8 cellular contexts compared by ENCODE assay signal in the genomic region with DNA sequence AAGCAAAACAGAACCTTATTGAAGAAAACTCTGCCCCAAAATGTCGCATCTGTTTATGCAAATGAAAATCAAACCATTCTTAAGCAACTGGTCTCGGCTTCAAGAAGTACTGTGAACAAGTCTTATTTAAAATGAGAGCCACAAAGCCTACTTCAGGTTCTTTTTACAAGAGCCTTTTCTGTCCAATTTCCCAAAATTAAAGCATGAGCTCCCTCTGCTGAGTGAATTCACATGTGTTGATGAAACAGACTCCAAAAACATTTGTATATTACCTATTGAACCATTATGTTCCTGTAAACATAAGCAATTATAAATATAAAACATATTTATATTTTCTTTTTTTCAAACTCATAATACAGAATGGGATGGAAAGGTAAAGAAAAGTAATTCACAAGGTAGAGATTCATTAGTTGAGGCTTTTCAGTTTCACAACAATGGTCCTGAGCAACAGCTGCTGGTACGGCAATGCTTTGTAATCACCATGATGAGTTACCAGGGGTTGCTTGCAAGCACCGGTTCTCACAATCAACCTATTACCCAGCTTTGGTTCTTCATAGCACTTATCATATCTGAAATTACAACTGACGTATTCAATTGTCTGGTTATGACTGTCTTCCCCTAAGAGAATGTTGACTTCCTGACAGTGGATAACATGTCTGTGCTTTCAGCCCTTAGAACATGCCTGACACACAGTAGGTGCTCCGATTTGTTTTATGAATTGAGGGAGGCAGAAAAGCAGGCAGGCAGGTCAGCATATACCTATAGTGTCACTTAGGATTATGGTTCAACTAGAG.
DNase-seq lines count a peak whose midpoint lies in the region; ATAC-seq and TF ChIP-seq lines count a peak whose summit lies in the region.

No MANE protein-coding gene starts in this region.

- H2AFZ ChIP-seq in OCI-LY1 (ENCODE audit: low read length), result no peak overlapping the region

- peak; percentile 86 for DNase-seq in DMS53 (lab: John Stamatoyannopoulos, UW)
- DNase-seq in kidney epithelial cell (ENCODE audit: low read depth), result peak; percentile 39
- peak; percentile 5 to 6 for DNase-seq in thyroid gland
- no peak for DNase-seq in NCI-H1048 (lab: John Stamatoyannopoulos, UW)

- peak overlapping the region; percentile 49 for H3K4me3 ChIP-seq in OCI-LY1 (ENCODE audit: low read depth, low read length, poor library complexity, severe bottlenecking)
- H3K4me3 ChIP-seq in kidney epithelial cell (ENCODE audit: low read depth, low read length), result no peak overlapping the region
- no peak overlapping the region for H3K4me3 ChIP-seq in thyroid gland (replicated peaks in 1 of 3)

- H3K9me2 ChIP-seq in OCI-LY1 (ENCODE audit: low read depth, low read length), result no peaks in the 10 kb centered on the region

- no peaks in the 10 kb centered on the region for H4K20me1 ChIP-seq in OCI-LY1 (ENCODE audit: insufficient read depth, low read length)

- H3K27ac ChIP-seq in OCI-LY1 (ENCODE audit: low read depth, low read length, poor library complexity, severe bottlenecking), result peak overlapping the region; percentile 100
- no peak overlapping the region for H3K27ac ChIP-seq in thyroid gland

- peaks cover 87% of the 10 kb centered on the region for H3K4me1 ChIP-seq in OCI-LY1 (ENCODE audit: insufficient read depth, low read length, severe bottlenecking)
- H3K4me1 ChIP-seq in thyroid gland, result no peaks in the 10 kb centered on the region

- ATAC-seq in HG02798 (IDR thresholded peaks at IDR 0.05; ENCODE audit: poor library complexity, unreplicated experiment) (peak; percentile 53), GM18511 (IDR thresholded peaks at IDR 0.05; ENCODE audit: unreplicated experiment) (no peak)

- H3F3A ChIP-seq in OCI-LY1 (ENCODE audit: insufficient read depth, low read length), result peaks cover 3% of the 10 kb centered on the region; the same call in 1 of the 2 replicates

- H3K4me2 ChIP-seq in OCI-LY1 (ENCODE audit: low read length), result peak overlapping the region; percentile 70

- TF ChIP-seq POLR2A in thyroid gland (IDR thresholded peaks at IDR 0.05), result no peak

- H3K4me1 Mint-ChIP-seq in brain, result peaks cover 21% of the 10 kb centered on the region

- H3K27me3 Mint-ChIP-seq in brain, result peaks cover 2% of the 10 kb centered on the region

- no peaks in the 10 kb centered on the region for H3K36me3 Mint-ChIP-seq in brain

- H3K27me3 ChIP-seq in OCI-LY1 (ENCODE audit: insufficient read depth, low read length) (no peaks in the 10 kb centered on the region), kidney epithelial cell (ENCODE audit: control insufficient read depth, insufficient read depth, low read length) (no peaks in the 10 kb centered on the region), thyroid gland (no peaks in the 10 kb centered on the region)

- H3K9me3 ChIP-seq in OCI-LY1 (ENCODE audit: low read length) (no peaks in the 10 kb centered on the region), thyroid gland (no peaks in the 10 kb centered on the region)

- no peaks in the 10 kb centered on the region for H3K79me2 ChIP-seq in OCI-LY1 (ENCODE audit: insufficient read depth, low read length)

- no peaks in the 10 kb centered on the region for H3K36me3 ChIP-seq in OCI-LY1 (ENCODE audit: insufficient read depth, low read length)
- H3K36me3 ChIP-seq in kidney epithelial cell (ENCODE audit: control insufficient read depth, insufficient read depth, low read length), result no peaks in the 10 kb centered on the region
- no peaks in the 10 kb centered on the region for H3K36me3 ChIP-seq in thyroid gland

- H3K9ac ChIP-seq in OCI-LY1 (ENCODE audit: low read length), result peak overlapping the region; percentile 70; the same call in 1 of the 2 replicates

- no peaks in the 10 kb centered on the region for H3K9me3 Mint-ChIP-seq in brain

- peak; percentile 70 for TF ChIP-seq CTCF in OCI-LY1 (IDR thresholded peaks at IDR 0.05; ENCODE audit: low read length)
- TF ChIP-seq CTCF in brain (conservative IDR thresholded peaks at IDR 0.05), result peak; percentile 78 to 83
- peak; percentile 45 for TF ChIP-seq CTCF in kidney epithelial cell (IDR thresholded peaks at IDR 0.05; ENCODE audit: insufficient read depth, low read length, poor library complexity, severe bottlenecking)
- TF ChIP-seq CTCF in thyroid gland (IDR thresholded peaks at IDR 0.05), result peak in 5 of 6 experiments; percentile 20 to 69 (median 54)

- no peak overlapping the region for H3K27ac Mint-ChIP-seq in brain

- intact Hi-C loops in thyroid gland (cut with DNase I), result loop anchor here (10.0 kb wide), 1 partner anchor 119 kb away; a partner anchor contains a TSS

- H3K4me3 Mint-ChIP-seq in brain, result no peak overlapping the region

- WGBS in thyroid gland, 2 donors, result 42 to 48% methylated on average over 6 of the region's 6 CpGs
